ENCODE assay signal across 1 cellular context in the genomic region with DNA sequence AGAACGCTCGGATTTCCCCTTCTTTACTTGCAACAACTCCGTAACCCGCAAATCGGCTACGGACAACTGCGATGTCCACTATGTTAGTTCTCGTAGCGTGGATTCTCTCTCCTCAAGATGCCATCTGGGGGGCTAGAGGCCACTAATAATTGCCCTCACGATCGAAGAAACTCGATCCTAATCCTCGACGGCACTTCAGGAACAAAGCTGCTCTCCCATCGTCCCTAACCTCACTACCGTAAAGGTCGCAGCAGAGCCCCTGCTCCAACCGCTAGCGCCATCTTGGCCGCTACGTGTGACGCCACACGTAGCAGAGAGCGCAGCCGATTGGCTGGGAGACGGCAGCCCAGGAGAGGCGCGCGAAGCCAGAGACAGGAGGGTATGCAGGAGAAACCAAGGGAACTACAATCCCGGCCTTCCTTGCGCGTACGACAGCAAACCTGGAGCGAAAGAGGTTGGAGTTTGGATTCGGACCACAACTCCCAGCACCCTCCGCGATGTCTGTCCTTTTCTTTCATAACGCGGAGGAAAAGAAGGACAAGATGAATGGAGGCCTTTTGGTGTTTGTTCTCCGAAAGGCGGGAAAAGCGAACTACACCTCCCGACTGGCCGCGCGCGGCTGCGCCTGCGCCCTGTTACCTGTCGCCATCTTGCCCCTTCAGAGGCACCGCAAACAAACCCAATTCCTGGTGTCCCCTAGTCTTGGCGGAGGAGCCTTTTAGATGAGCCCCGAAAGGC.
TF ChIP-seq lines count a peak whose summit lies in the region.

A gene with protein sequence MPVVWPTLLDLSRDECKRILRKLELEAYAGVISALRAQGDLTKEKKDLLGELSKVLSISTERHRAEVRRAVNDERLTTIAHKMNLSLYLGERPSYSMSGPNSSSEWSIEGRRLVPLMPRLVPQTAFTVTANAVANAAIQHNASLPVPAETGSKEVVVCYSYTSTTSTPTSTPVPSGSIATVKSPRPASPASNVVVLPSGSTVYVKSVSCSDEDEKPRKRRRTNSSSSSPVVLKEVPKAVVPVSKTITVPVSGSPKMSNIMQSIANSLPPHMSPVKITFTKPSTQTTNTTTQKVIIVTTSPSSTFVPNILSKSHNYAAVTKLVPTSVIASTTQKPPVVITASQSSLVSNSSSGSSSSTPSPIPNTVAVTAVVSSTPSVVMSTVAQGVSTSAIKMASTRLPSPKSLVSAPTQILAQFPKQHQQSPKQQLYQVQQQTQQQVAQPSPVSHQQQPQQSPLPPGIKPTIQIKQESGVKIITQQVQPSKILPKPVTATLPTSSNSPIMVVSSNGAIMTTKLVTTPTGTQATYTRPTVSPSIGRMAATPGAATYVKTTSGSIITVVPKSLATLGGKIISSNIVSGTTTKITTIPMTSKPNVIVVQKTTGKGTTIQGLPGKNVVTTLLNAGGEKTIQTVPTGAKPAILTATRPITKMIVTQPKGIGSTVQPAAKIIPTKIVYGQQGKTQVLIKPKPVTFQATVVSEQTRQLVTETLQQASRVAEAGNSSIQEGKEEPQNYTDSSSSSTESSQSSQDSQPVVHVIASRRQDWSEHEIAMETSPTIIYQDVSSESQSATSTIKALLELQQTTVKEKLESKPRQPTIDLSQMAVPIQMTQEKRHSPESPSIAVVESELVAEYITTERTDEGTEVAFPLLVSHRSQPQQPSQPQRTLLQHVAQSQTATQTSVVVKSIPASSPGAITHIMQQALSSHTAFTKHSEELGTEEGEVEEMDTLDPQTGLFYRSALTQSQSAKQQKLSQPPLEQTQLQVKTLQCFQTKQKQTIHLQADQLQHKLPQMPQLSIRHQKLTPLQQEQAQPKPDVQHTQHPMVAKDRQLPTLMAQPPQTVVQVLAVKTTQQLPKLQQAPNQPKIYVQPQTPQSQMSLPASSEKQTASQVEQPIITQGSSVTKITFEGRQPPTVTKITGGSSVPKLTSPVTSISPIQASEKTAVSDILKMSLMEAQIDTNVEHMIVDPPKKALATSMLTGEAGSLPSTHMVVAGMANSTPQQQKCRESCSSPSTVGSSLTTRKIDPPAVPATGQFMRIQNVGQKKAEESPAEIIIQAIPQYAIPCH (N-terminal part only) (plus strand): TSS at position 635 of the 738 bp plus-strand sequence. CDS start 1,921 bp downstream, outside the sequence.

TF ChIP-seq in K562, 482 proteins besides CTCF, POLR2A, EP300 and RAD21 (continued from another document and continues in another):
- TF ChIP-seq, protein P1, sequence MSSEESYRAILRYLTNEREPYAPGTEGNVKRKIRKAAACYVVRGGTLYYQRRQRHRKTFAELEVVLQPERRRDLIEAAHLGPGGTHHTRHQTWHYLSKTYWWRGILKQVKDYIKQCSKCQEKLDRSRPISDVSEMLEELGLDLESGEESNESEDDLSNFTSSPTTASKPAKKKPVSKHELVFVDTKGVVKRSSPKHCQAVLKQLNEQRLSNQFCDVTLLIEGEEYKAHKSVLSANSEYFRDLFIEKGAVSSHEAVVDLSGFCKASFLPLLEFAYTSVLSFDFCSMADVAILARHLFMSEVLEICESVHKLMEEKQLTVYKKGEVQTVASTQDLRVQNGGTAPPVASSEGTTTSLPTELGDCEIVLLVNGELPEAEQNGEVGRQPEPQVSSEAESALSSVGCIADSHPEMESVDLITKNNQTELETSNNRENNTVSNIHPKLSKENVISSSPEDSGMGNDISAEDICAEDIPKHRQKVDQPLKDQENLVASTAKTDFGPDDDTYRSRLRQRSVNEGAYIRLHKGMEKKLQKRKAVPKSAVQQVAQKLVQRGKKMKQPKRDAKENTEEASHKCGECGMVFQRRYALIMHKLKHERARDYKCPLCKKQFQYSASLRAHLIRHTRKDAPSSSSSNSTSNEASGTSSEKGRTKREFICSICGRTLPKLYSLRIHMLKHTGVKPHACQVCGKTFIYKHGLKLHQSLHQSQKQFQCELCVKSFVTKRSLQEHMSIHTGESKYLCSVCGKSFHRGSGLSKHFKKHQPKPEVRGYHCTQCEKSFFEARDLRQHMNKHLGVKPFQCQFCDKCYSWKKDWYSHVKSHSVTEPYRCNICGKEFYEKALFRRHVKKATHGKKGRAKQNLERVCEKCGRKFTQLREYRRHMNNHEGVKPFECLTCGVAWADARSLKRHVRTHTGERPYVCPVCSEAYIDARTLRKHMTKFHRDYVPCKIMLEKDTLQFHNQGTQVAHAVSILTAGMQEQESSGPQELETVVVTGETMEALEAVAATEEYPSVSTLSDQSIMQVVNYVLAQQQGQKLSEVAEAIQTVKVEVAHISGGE (CRISPR knock-in tag; IDR thresholded peaks at IDR 0.05), result peak in 1 of 3 experiments; percentile 67; a peak in 2 of 6 replicates
- TF ChIP-seq, protein P2, sequence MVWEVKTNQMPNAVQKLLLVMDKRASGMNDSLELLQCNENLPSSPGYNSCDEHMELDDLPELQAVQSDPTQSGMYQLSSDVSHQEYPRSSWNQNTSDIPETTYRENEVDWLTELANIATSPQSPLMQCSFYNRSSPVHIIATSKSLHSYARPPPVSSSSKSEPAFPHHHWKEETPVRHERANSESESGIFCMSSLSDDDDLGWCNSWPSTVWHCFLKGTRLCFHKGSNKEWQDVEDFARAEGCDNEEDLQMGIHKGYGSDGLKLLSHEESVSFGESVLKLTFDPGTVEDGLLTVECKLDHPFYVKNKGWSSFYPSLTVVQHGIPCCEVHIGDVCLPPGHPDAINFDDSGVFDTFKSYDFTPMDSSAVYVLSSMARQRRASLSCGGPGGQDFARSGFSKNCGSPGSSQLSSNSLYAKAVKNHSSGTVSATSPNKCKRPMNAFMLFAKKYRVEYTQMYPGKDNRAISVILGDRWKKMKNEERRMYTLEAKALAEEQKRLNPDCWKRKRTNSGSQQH (CRISPR knock-in tag; IDR thresholded peaks at IDR 0.05), result no peak
- 0 out of 2 replicates have a peak, but pooled peaks have one; percentile 21 for TF ChIP-seq MEF2D (tag; conservative IDR thresholded peaks at IDR 0.05; ENCODE audit: low read depth)
- no peak for TF ChIP-seq ARHGAP35 (IDR thresholded peaks at IDR 0.05; ENCODE audit: partially characterized antibody)
- no peak for TF ChIP-seq NR2F6 (CRISPR knock-in tag; IDR thresholded peaks at IDR 0.05)
- TF ChIP-seq, protein P3, sequence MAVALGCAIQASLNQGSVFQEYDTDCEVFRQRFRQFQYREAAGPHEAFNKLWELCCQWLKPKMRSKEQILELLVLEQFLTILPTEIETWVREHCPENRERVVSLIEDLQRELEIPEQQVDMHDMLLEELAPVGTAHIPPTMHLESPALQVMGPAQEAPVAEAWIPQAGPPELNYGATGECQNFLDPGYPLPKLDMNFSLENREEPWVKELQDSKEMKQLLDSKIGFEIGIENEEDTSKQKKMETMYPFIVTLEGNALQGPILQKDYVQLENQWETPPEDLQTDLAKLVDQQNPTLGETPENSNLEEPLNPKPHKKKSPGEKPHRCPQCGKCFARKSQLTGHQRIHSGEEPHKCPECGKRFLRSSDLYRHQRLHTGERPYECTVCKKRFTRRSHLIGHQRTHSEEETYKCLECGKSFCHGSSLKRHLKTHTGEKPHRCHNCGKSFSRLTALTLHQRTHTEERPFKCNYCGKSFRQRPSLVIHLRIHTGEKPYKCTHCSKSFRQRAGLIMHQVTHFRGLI (CRISPR knock-in tag; IDR thresholded peaks at IDR 0.05), result 0 out of 2 replicates have a peak, but pooled peaks have one; percentile 39
- TF ChIP-seq RBM39 (optimal IDR thresholded peaks at IDR 0.05; ENCODE audit: low read depth, low read length), result peak; percentile 23
- TF ChIP-seq, protein P4, sequence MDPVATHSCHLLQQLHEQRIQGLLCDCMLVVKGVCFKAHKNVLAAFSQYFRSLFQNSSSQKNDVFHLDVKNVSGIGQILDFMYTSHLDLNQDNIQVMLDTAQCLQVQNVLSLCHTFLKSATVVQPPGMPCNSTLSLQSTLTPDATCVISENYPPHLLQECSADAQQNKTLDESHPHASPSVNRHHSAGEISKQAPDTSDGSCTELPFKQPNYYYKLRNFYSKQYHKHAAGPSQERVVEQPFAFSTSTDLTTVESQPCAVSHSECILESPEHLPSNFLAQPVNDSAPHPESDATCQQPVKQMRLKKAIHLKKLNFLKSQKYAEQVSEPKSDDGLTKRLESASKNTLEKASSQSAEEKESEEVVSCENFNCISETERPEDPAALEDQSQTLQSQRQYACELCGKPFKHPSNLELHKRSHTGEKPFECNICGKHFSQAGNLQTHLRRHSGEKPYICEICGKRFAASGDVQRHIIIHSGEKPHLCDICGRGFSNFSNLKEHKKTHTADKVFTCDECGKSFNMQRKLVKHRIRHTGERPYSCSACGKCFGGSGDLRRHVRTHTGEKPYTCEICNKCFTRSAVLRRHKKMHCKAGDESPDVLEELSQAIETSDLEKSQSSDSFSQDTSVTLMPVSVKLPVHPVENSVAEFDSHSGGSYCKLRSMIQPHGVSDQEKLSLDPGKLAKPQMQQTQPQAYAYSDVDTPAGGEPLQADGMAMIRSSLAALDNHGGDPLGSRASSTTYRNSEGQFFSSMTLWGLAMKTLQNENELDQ (CRISPR knock-in tag; IDR thresholded peaks at IDR 0.05; ENCODE audit: borderline replicate concordance), result 0 out of 2 replicates have a peak, but pooled peaks have one; percentile 46
- no peak for TF ChIP-seq KLF1 (tag; IDR thresholded peaks at IDR 0.05)
- TF ChIP-seq RBM34 (IDR thresholded peaks at IDR 0.05; ENCODE audit: borderline replicate concordance, insufficient read depth, low read length), result no peak
- TF ChIP-seq HDAC1 (IDR thresholded peaks at IDR 0.05), result peak in 1 of 2 experiments; percentile 63; a peak in 2 of 4 replicates
- TF ChIP-seq HDGF (IDR thresholded peaks at IDR 0.05), result no peak
- TF ChIP-seq, protein P5, sequence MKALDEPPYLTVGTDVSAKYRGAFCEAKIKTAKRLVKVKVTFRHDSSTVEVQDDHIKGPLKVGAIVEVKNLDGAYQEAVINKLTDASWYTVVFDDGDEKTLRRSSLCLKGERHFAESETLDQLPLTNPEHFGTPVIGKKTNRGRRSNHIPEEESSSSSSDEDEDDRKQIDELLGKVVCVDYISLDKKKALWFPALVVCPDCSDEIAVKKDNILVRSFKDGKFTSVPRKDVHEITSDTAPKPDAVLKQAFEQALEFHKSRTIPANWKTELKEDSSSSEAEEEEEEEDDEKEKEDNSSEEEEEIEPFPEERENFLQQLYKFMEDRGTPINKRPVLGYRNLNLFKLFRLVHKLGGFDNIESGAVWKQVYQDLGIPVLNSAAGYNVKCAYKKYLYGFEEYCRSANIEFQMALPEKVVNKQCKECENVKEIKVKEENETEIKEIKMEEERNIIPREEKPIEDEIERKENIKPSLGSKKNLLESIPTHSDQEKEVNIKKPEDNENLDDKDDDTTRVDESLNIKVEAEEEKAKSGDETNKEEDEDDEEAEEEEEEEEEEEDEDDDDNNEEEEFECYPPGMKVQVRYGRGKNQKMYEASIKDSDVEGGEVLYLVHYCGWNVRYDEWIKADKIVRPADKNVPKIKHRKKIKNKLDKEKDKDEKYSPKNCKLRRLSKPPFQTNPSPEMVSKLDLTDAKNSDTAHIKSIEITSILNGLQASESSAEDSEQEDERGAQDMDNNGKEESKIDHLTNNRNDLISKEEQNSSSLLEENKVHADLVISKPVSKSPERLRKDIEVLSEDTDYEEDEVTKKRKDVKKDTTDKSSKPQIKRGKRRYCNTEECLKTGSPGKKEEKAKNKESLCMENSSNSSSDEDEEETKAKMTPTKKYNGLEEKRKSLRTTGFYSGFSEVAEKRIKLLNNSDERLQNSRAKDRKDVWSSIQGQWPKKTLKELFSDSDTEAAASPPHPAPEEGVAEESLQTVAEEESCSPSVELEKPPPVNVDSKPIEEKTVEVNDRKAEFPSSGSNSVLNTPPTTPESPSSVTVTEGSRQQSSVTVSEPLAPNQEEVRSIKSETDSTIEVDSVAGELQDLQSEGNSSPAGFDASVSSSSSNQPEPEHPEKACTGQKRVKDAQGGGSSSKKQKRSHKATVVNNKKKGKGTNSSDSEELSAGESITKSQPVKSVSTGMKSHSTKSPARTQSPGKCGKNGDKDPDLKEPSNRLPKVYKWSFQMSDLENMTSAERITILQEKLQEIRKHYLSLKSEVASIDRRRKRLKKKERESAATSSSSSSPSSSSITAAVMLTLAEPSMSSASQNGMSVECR (CRISPR knock-in tag; IDR thresholded peaks at IDR 0.05), result peak; percentile 56; the same call in 1 of the 2 replicates
- TF ChIP-seq DMBX1 (CRISPR knock-in tag; IDR thresholded peaks at IDR 0.05; ENCODE audit: borderline replicate concordance), result no peak
- TF ChIP-seq, protein P6, sequence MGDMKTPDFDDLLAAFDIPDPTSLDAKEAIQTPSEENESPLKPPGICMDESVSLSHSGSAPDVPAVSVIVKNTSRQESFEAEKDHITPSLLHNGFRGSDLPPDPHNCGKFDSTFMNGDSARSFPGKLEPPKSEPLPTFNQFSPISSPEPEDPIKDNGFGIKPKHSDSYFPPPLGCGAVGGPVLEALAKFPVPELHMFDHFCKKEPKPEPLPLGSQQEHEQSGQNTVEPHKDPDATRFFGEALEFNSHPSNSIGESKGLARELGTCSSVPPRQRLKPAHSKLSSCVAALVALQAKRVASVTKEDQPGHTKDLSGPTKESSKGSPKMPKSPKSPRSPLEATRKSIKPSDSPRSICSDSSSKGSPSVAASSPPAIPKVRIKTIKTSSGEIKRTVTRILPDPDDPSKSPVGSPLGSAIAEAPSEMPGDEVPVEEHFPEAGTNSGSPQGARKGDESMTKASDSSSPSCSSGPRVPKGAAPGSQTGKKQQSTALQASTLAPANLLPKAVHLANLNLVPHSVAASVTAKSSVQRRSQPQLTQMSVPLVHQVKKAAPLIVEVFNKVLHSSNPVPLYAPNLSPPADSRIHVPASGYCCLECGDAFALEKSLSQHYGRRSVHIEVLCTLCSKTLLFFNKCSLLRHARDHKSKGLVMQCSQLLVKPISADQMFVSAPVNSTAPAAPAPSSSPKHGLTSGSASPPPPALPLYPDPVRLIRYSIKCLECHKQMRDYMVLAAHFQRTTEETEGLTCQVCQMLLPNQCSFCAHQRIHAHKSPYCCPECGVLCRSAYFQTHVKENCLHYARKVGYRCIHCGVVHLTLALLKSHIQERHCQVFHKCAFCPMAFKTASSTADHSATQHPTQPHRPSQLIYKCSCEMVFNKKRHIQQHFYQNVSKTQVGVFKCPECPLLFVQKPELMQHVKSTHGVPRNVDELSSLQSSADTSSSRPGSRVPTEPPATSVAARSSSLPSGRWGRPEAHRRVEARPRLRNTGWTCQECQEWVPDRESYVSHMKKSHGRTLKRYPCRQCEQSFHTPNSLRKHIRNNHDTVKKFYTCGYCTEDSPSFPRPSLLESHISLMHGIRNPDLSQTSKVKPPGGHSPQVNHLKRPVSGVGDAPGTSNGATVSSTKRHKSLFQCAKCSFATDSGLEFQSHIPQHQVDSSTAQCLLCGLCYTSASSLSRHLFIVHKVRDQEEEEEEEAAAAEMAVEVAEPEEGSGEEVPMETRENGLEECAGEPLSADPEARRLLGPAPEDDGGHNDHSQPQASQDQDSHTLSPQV (IDR thresholded peaks at IDR 0.05), result peak; percentile 13; the same call in 1 of the 2 replicates
- TF ChIP-seq POLR2AphosphoS2 (IDR thresholded peaks at IDR 0.05; ENCODE audit: low read length), result peak; percentile 93; the same call in 1 of the 2 replicates
- TF ChIP-seq HSF4 (CRISPR knock-in tag; IDR thresholded peaks at IDR 0.05; ENCODE audit: borderline replicate concordance), result no peak
- TF ChIP-seq, protein P7, sequence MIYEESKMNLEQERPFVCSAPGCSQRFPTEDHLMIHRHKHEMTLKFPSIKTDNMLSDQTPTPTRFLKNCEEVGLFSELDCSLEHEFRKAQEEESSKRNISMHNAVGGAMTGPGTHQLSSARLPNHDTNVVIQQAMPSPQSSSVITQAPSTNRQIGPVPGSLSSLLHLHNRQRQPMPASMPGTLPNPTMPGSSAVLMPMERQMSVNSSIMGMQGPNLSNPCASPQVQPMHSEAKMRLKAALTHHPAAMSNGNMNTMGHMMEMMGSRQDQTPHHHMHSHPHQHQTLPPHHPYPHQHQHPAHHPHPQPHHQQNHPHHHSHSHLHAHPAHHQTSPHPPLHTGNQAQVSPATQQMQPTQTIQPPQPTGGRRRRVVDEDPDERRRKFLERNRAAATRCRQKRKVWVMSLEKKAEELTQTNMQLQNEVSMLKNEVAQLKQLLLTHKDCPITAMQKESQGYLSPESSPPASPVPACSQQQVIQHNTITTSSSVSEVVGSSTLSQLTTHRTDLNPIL (CRISPR knock-in tag; IDR thresholded peaks at IDR 0.05), result no peak
